ENCODE assay signal across 1 cellular context in the genomic region with DNA sequence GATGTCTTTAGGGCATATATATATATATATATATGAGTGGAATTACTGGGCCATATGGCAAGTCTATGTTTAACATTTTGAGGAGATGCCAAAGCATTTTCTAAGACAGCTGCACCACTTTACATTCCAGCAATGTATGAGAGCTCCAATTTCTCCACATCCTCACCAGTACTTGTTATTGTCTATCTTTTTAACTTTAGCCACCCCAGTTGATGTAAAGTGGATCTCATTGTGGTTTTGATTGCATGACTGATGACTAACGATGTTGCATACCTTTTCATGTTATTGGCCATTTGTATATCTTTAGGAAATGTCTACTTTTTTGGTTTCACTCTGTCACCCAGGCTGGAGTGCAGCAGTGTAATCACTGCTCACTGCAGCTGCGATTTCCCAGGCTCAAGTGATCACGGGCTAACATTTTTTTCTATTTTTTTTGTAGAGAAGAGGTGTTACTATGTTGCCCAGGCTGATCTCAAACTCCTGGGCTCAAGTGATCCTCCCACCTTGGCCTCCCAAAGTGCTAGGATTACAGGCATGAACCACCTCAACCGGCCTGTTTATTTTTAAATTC.
TF ChIP-seq lines count a peak whose summit lies in the region.

No MANE protein-coding gene starts in this region.

TF ChIP-seq in HepG2, 621 proteins besides CTCF, POLR2A, EP300 and RAD21:
- TF ChIP-seq THYN1 (CRISPR knock-in tag; IDR thresholded peaks at IDR 0.05; ENCODE audit: borderline replicate concordance, low read depth) (no peak), FOXO1 (CRISPR knock-in tag; IDR thresholded peaks at IDR 0.05) (no peak), NRL (CRISPR knock-in tag; IDR thresholded peaks at IDR 0.05; ENCODE audit: borderline replicate concordance) (no peak), ZSCAN29 (CRISPR knock-in tag; conservative IDR thresholded peaks at IDR 0.05) (no peak), ZNF34 (CRISPR knock-in tag; IDR thresholded peaks at IDR 0.05; ENCODE audit: borderline replicate concordance) (no peak), KLF13 (CRISPR knock-in tag; IDR thresholded peaks at IDR 0.05) (no peak), ZNF12 (CRISPR knock-in tag; IDR thresholded peaks at IDR 0.05) (no peak), ZNF878 (CRISPR knock-in tag; IDR thresholded peaks at IDR 0.05) (no peak), ZNF724P (CRISPR knock-in tag; IDR thresholded peaks at IDR 0.05; ENCODE audit: borderline replicate concordance) (no peak), ASH2L (IDR thresholded peaks at IDR 0.05; ENCODE audit: insufficient read length, low read depth, low read length) (no peak), JUND (CRISPR knock-in tag; IDR thresholded peaks at IDR 0.05) (no peak), FOXA1 (IDR thresholded peaks at IDR 0.05) (no peak), FOXA1 (CRISPR knock-in tag; IDR thresholded peaks at IDR 0.05) (no peak)
- TF ChIP-seq, protein P1, sequence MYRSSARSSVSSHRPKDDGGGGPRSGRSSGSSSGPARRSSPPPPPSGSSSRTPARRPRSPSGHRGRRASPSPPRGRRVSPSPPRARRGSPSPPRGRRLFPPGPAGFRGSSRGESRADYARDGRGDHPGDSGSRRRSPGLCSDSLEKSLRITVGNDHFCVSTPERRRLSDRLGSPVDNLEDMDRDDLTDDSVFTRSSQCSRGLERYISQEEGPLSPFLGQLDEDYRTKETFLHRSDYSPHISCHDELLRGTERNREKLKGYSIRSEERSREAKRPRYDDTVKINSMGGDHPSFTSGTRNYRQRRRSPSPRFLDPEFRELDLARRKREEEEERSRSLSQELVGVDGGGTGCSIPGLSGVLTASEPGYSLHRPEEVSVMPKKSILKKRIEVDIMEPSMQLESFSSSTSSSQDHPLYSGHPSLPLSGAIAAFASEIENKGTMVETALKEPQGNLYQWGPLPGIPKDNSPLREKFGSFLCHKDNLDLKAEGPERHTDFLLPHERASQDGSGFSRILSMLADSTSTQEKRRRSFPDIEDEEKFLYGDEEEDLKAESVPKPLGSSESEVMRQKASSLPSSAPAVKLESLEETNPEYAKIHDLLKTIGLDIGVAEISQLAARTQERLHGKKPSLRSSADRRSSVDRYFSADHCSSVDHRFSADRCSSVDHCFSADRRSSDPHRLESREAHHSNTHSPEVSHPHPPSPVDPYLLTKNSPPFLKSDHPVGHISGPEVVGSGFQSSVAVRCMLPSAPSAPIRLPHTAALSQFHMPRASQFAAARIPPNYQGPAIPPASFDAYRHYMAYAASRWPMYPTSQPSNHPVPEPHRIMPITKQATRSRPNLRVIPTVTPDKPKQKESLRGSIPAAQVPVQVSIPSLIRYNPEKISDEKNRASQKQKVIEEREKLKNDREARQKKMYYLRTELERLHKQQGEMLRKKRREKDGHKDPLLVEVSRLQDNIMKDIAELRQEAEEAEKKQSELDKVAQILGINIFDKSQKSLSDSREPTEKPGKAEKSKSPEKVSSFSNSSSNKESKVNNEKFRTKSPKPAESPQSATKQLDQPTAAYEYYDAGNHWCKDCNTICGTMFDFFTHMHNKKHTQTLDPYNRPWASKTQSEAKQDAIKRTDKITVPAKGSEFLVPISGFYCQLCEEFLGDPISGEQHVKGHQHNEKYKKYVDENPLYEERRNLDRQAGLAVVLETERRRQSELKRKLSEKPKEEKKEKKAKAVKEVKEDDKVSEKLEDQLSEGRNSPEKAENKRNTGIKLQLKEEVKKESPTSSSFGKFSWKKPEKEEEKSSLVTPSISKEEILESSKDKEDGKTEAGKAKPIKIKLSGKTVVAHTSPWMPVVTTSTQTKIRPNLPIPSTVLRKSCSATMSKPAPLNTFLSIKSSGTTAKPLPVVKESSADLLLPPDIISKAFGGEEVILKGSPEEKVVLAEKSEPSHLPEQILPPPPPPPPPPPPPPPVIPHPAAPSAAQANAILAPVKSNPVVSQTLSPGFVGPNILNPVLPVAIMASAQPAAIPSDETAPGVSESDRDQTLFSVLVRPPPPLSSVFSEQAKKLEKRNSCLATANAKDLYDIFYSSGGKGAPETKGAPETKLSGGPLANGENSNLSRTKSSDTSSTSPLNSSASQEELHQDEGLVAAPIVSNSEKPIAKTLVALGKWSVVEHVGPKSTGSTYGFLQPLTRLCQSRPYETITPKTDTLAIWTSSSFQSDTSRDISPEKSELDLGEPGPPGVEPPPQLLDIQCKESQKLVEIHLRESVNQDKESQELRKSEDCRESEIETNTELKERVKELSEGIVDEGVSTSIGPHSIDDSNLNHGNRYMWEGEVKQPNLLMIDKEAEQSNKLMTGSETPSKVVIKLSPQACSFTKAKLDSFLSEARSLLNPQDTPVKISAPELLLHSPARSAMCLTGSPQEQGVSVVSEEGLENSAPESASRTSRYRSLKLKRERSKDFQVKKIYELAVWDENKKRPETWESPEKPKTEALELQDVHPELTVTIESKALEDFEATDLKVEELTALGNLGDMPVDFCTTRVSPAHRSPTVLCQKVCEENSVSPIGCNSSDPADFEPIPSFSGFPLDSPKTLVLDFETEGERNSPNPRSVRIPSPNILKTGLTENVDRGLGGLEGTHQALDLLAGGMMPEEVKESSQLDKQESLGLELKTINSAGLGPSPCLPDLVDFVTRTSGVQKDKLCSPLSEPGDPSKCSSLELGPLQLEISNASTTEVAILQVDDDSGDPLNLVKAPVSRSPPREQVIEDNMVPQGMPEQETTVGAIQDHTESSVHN (CRISPR knock-in tag; IDR thresholded peaks at IDR 0.05) = no peak
- TF ChIP-seq, protein P2, sequence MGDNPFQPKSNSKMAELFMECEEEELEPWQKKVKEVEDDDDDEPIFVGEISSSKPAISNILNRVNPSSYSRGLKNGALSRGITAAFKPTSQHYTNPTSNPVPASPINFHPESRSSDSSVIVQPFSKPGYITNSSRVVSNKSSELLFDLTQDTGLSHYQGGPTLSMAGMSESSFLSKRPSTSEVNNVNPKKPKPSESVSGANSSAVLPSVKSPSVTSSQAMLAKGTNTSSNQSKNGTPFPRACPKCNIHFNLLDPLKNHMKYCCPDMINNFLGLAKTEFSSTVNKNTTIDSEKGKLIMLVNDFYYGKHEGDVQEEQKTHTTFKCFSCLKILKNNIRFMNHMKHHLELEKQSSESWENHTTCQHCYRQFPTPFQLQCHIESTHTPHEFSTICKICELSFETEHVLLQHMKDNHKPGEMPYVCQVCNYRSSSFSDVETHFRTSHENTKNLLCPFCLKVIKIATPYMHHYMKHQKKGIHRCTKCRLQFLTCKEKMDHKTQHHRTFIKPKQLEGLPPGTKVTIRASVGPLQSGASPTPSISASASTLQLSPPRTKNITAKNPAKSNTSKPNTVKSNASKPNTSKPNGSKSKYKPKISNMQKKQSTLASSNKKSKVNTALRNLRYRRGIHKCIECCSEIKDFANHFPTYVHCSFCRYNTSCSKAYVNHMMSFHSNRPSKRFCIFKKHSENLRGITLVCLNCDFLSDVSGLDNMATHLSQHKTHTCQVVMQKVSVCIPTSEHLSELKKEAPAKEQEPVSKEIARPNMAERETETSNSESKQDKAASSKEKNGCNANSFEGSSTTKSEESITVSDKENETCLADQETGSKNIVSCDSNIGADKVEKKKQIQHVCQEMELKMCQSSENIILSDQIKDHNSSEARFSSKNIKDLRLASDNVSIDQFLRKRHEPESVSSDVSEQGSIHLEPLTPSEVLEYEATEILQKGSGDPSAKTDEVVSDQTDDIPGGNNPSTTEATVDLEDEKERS (CRISPR knock-in tag; IDR thresholded peaks at IDR 0.05) = no peak
- TF ChIP-seq, protein P3, sequence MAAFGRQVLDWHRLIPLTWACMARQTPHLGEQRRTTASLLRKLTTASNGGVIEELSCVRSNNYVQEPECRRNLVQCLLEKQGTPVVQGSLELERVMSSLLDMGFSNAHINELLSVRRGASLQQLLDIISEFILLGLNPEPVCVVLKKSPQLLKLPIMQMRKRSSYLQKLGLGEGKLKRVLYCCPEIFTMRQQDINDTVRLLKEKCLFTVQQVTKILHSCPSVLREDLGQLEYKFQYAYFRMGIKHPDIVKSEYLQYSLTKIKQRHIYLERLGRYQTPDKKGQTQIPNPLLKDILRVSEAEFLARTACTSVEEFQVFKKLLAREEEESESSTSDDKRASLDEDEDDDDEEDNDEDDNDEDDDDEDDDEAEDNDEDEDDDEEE (CRISPR knock-in tag; IDR thresholded peaks at IDR 0.05) = no peak
- TF ChIP-seq, protein P4, sequence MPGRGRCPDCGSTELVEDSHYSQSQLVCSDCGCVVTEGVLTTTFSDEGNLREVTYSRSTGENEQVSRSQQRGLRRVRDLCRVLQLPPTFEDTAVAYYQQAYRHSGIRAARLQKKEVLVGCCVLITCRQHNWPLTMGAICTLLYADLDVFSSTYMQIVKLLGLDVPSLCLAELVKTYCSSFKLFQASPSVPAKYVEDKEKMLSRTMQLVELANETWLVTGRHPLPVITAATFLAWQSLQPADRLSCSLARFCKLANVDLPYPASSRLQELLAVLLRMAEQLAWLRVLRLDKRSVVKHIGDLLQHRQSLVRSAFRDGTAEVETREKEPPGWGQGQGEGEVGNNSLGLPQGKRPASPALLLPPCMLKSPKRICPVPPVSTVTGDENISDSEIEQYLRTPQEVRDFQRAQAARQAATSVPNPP (CRISPR knock-in tag; IDR thresholded peaks at IDR 0.05) = no peak
- TF ChIP-seq, protein P5, sequence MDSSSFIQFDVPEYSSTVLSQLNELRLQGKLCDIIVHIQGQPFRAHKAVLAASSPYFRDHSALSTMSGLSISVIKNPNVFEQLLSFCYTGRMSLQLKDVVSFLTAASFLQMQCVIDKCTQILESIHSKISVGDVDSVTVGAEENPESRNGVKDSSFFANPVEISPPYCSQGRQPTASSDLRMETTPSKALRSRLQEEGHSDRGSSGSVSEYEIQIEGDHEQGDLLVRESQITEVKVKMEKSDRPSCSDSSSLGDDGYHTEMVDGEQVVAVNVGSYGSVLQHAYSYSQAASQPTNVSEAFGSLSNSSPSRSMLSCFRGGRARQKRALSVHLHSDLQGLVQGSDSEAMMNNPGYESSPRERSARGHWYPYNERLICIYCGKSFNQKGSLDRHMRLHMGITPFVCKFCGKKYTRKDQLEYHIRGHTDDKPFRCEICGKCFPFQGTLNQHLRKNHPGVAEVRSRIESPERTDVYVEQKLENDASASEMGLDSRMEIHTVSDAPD (CRISPR knock-in tag; IDR thresholded peaks at IDR 0.05) = no peak
- TF ChIP-seq, protein P6, sequence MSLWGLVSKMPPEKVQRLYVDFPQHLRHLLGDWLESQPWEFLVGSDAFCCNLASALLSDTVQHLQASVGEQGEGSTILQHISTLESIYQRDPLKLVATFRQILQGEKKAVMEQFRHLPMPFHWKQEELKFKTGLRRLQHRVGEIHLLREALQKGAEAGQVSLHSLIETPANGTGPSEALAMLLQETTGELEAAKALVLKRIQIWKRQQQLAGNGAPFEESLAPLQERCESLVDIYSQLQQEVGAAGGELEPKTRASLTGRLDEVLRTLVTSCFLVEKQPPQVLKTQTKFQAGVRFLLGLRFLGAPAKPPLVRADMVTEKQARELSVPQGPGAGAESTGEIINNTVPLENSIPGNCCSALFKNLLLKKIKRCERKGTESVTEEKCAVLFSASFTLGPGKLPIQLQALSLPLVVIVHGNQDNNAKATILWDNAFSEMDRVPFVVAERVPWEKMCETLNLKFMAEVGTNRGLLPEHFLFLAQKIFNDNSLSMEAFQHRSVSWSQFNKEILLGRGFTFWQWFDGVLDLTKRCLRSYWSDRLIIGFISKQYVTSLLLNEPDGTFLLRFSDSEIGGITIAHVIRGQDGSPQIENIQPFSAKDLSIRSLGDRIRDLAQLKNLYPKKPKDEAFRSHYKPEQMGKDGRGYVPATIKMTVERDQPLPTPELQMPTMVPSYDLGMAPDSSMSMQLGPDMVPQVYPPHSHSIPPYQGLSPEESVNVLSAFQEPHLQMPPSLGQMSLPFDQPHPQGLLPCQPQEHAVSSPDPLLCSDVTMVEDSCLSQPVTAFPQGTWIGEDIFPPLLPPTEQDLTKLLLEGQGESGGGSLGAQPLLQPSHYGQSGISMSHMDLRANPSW (CRISPR knock-in tag; IDR thresholded peaks at IDR 0.05; ENCODE audit: borderline replicate concordance) = no peak
